In genomic region chr16:15395631-15396508, GRCh38 we compare ENCODE assay signal across 1 cellular context.
A peak's percentile ranks its signal among the peaks of the same experiment; 100 is the strongest.
TF ChIP-seq lines count a peak whose summit lies in the region.

TSS of gene MPV17L (plus strand) at chr16:15395754. CDS start at chr16:15395898, 144 bp downstream.

TF ChIP-seq in H1, 55 proteins besides CTCF, POLR2A, EP300 and RAD21:
- TF ChIP-seq PHF8 (conservative IDR thresholded peaks at IDR 0.05; ENCODE audit: low read depth, low read length) (peak; percentile 68), MAX (IDR thresholded peaks at IDR 0.05) (peak; percentile 66), KDM4A (IDR thresholded peaks at IDR 0.05; ENCODE audit: low read depth, low read length, severe bottlenecking) (peak; percentile 93), POLR2AphosphoS5 (IDR thresholded peaks at IDR 0.05; ENCODE audit: low read depth, low read length) (peak; percentile 47; the same call in 1 of the 2 replicates), E2F6 (IDR thresholded peaks at IDR 0.05) (peak; percentile 46; the same call in 1 of the 2 replicates), RBBP5 (IDR thresholded peaks at IDR 0.05; ENCODE audit: borderline replicate concordance, low read depth, low read length) (peak; percentile 32; the same call in 1 of the 2 replicates), TAF1 (IDR thresholded peaks at IDR 0.05; ENCODE audit: low read depth, low read length) (peak; percentile 85), ASH2L (IDR thresholded peaks at IDR 0.05; ENCODE audit: low read length) (peak; percentile 60), TBP (IDR thresholded peaks at IDR 0.05; ENCODE audit: low read depth, low read length) (peak; percentile 61), BACH1 (IDR thresholded peaks at IDR 0.05; ENCODE audit: low read length) (0 out of 2 replicates have a peak, but pooled peaks have one; percentile 35)
TF ChIP-seq in H1: peak in this region for 10; not testable (repeated sequence) for 45.
